17 cellular contexts compared by ENCODE assay signal in genomic region chr16:1200014-1200627, GRCh38. TPM values are rescaled to one million over a fixed set of nuclear protein-coding genes. Genes with fewer than 3 reads are reported as not detected.
DNase-seq lines count a peak whose midpoint lies in the region; ATAC-seq and TF ChIP-seq lines count a peak whose summit lies in the region.
"Had no signal": no experiment of that assay in that cellular context is flagged by ENCODE, and none has a peak within 500 bp of the region (broad histone marks: within the 10 kb centered on the region; RNA-seq: fewer than 3 reads in every experiment).

No MANE protein-coding gene starts in this region.

- CTCF ChIA-PET in Calu3 (lab: Charles Lee), result no interaction called here

- ATAC-seq in upper lobe of left lung (ENCODE audit: low FRiP score in 2 of 2), result no peak

- H3K9me3 Mint-ChIP-seq in Calu3 (ENCODE audit: low read depth, unreplicated experiment), result no peaks in the 10 kb centered on the region
- H3K9me3 Mint-ChIP-seq in H9, result no peaks in the 10 kb centered on the region
- H3K9me3 Mint-ChIP-seq in brain, result no peaks in the 10 kb centered on the region
- H3K9me3 Mint-ChIP-seq in nephron progenitor cell, result no peaks in the 10 kb centered on the region

- H2AFZ ChIP-seq in H9 (ENCODE audit: low read length), result no peak overlapping the region
- H2AFZ ChIP-seq: GM23248 had no signal

- no peak overlapping the region for H4K91ac ChIP-seq in H9 (ENCODE audit: insufficient read length, low read depth, low read length)

- no peak overlapping the region for H3K18ac ChIP-seq in H9 (ENCODE audit: insufficient read length, low read depth, low read length)

- no peak overlapping the region for H3K14ac ChIP-seq in H9 (ENCODE audit: insufficient read depth, low read length)

- H3K79me2 ChIP-seq in H9 (ENCODE audit: insufficient read depth, low read length), result no peaks in the 10 kb centered on the region

- H2BK20ac ChIP-seq in H9 (ENCODE audit: low read depth, low read length, poor library complexity, severe bottlenecking), result no peak overlapping the region

- no peak overlapping the region for H2AK5ac ChIP-seq in H9 (ENCODE audit: insufficient read length, low read length)

- H3K4ac ChIP-seq in H9 (ENCODE audit: low read depth, low read length), result no peak overlapping the region

- TF ChIP-seq CTCF in Calu3 (IDR thresholded peaks at IDR 0.05; ENCODE audit: unreplicated experiment), result no peak
- no peak for TF ChIP-seq CTCF in H9 (conservative IDR thresholded peaks at IDR 0.05)
- TF ChIP-seq CTCF in brain (conservative IDR thresholded peaks at IDR 0.05), result no peak
- no peak for TF ChIP-seq CTCF in nephron progenitor cell (IDR thresholded peaks at IDR 0.05)
- no peak for TF ChIP-seq CTCF in upper lobe of left lung (IDR thresholded peaks at IDR 0.05)
- no peak for TF ChIP-seq CTCF in brain microvascular endothelial cell (IDR thresholded peaks at IDR 0.05; ENCODE audit: low read depth, low read length, missing control alignments)

- no peak overlapping the region for H2BK15ac ChIP-seq in H9 (ENCODE audit: low read depth, low read length)

- in situ Hi-C loops in brain microvascular endothelial cell (cut with HindIII; ENCODE audit: low pct_ligation_motif_present, low sequenced_read_pairs), result no loop called here

- H4K8ac ChIP-seq in H9 (replicated peaks; ENCODE audit: insufficient read length, low read depth, low read length), result no peak overlapping the region

- H3K36me3 ChIP-seq in upper lobe of left lung, result no peaks in the 10 kb centered on the region
- H3K36me3 ChIP-seq in brain microvascular endothelial cell (replicated peaks), result peaks cover 3% of the 10 kb centered on the region

- H4K20me1 ChIP-seq in H9 (ENCODE audit: control insufficient read depth, insufficient read depth, insufficient read length), result no peaks in the 10 kb centered on the region

- H3T11ph ChIP-seq in H9 (ENCODE audit: low read length), result no peak overlapping the region

- H2BK120ac ChIP-seq in H9 (ENCODE audit: low read depth, low read length, poor library complexity, severe bottlenecking), result no peak overlapping the region

- no peak overlapping the region for H3K4me2 ChIP-seq in H9 (ENCODE audit: insufficient read depth, insufficient read length, low read length)
- H3K4me2 ChIP-seq: BLaER1 treated with 17β-estradiol and CSF1 and Interleukin-3, amounts not matched to agents 10 nM and 100 nM had no signal

- no peak overlapping the region for H3K9ac ChIP-seq in H9 (ENCODE audit: extremely low read depth, insufficient read length, low read length)
- H3K9ac ChIP-seq: BLaER1 treated with 17β-estradiol and CSF1 and Interleukin-3, amounts not matched to agents 10 nM and 100 nM; GM23248 had no signal

- DNase-seq in Calu3 (no peak), H9 (no peak), nephron progenitor cell (no peak), upper lobe of left lung (no peak), NCI-H2227 treated with DMSO at 0.1 percent for 48 hours (lab: John Stamatoyannopoulos, UW) (no peak), NOMO-1 treated with DMSO at 0.1 percent for 48 hours (lab: John Stamatoyannopoulos, UW; ENCODE audit: unreplicated experiment) (no peak), brain microvascular endothelial cell (no peak)
- DNase-seq: ACHN; CD4-positive, CD25-positive, alpha-beta regulatory T cell; DMS 273 treated with DMSO at 0.1 percent for 48 hours; GM23248; HCEC 1CT; HFFc6 had no signal

- no peak overlapping the region for H3K27ac ChIP-seq in H9 (ENCODE audit: insufficient read length, low read depth, low read length)
- no peak overlapping the region for H3K27ac ChIP-seq in upper lobe of left lung
- no peak overlapping the region for H3K27ac ChIP-seq in brain microvascular endothelial cell
- H3K27ac ChIP-seq: BLaER1 treated with 17β-estradiol and CSF1 and Interleukin-3, amounts not matched to agents 10 nM and 100 nM; GM23248 had no signal

- H3K4me1 ChIP-seq in H9 (ENCODE audit: insufficient read depth, low read length), result no peaks in the 10 kb centered on the region
- H3K4me1 ChIP-seq in upper lobe of left lung, result peaks cover 0 to 4% (median 0%) of the 10 kb centered on the region in 4 donors

- H3K27me3 Mint-ChIP-seq in Calu3 (ENCODE audit: unreplicated experiment) (peaks cover 88% of the 10 kb centered on the region), H9 (ENCODE audit: low read depth) (no peaks in the 10 kb centered on the region), brain (no peaks in the 10 kb centered on the region), nephron progenitor cell (ENCODE audit: low read depth, poor library complexity) (no peaks in the 10 kb centered on the region)
- H3K27me3 Mint-ChIP-seq: CD4-positive, CD25-positive, alpha-beta regulatory T cell had no signal

- H3K23ac ChIP-seq in H9 (ENCODE audit: insufficient read length, low read depth, low read length), result no peak overlapping the region

- no peak overlapping the region for H4K5ac ChIP-seq in H9 (ENCODE audit: insufficient read length, low read depth, low read length)

- H3K56ac ChIP-seq in H9 (ENCODE audit: insufficient read length, low read depth, low read length), result no peak overlapping the region

- no peak overlapping the region for H3K4me3 ChIP-seq in upper lobe of left lung
- no peak overlapping the region for H3K4me3 ChIP-seq in brain microvascular endothelial cell (ENCODE audit: low read depth, low read length)
- H3K4me3 ChIP-seq: BLaER1 treated with 17β-estradiol and CSF1 and Interleukin-3, amounts not matched to agents 10 nM and 100 nM; GM23248 had no signal

- no peak for TF ChIP-seq EP300 in upper lobe of left lung (IDR thresholded peaks at IDR 0.05)

- H3K27ac Mint-ChIP-seq in Calu3 (ENCODE audit: unreplicated experiment) (peak overlapping the region; percentile 3), H9 (peak overlapping the region in 2 of 3 experiments; percentile 73 to 74; a peak in 3 of 7 replicates), brain (peak overlapping the region in 3 of 5 experiments; percentile 13 to 36 (median 15)), nephron progenitor cell (peak overlapping the region; percentile 57)
- H3K27ac Mint-ChIP-seq: HFFc6 had no signal

- H3K4me1 Mint-ChIP-seq in Calu3 (ENCODE audit: low read depth, unreplicated experiment), result no peaks in the 10 kb centered on the region
- H3K4me1 Mint-ChIP-seq in H9, result peaks cover 0 to 6% of the 10 kb centered on the region in 2 experiments; a peak in 1 of 4 replicates
- H3K4me1 Mint-ChIP-seq in brain, result no peaks in the 10 kb centered on the region
- H3K4me1 Mint-ChIP-seq in nephron progenitor cell, result peaks cover 25% of the 10 kb centered on the region

- H3K36me3 Mint-ChIP-seq in Calu3 (ENCODE audit: insufficient read depth, unreplicated experiment) (no peaks in the 10 kb centered on the region), H9 (ENCODE audit: insufficient read depth in 1 of 3, low read depth in 3 of 3) (peaks cover 0 to 17% (median 16%) of the 10 kb centered on the region in 3 experiments; a peak in 6 of 7 replicates), brain (peaks cover 24% of the 10 kb centered on the region), nephron progenitor cell (ENCODE audit: low read depth) (peaks cover 21% of the 10 kb centered on the region)
- H3K36me3 Mint-ChIP-seq: CD4-positive, CD25-positive, alpha-beta regulatory T cell had no signal

- H3K23me2 ChIP-seq in H9 (ENCODE audit: insufficient read length, low read depth, low read length, poor library complexity, severe bottlenecking), result peaks cover 2% of the 10 kb centered on the region

- no TSS peak for BruUV-seq in Calu3 (replicated peaks; lab: Mats Ljungman, UMichigan)

- no peak overlapping the region for H3K4me3 Mint-ChIP-seq in Calu3 (ENCODE audit: low read depth, unreplicated experiment)
- H3K4me3 Mint-ChIP-seq in H9, result no peak overlapping the region
- no peak overlapping the region for H3K4me3 Mint-ChIP-seq in brain
- H3K4me3 Mint-ChIP-seq in nephron progenitor cell, result no peak overlapping the region
- H3K4me3 Mint-ChIP-seq: HFFc6 had no signal

- no peaks in the 10 kb centered on the region for H3K9me3 ChIP-seq in H9 (ENCODE audit: control insufficient read depth, low read depth, low read length)
- H3K9me3 ChIP-seq in upper lobe of left lung, result no peaks in the 10 kb centered on the region
- H3K9me3 ChIP-seq: BLaER1 treated with 17β-estradiol and CSF1 and Interleukin-3, amounts not matched to agents 10 nM and 100 nM had no signal

- H3K79me1 ChIP-seq in H9 (ENCODE audit: insufficient read depth, low read depth, low read length, poor library complexity, severe bottlenecking), result no peaks in the 10 kb centered on the region

- H3K27me3 ChIP-seq in H9 (ENCODE audit: insufficient read depth, low read length) (no peaks in the 10 kb centered on the region), upper lobe of left lung (no peaks in the 10 kb centered on the region), brain microvascular endothelial cell (replicated peaks) (no peaks in the 10 kb centered on the region)
- H3K27me3 ChIP-seq: BLaER1 treated with 17β-estradiol and CSF1 and Interleukin-3, amounts not matched to agents 10 nM and 100 nM had no signal

- no peak for TF ChIP-seq POLR2A in upper lobe of left lung (IDR thresholded peaks at IDR 0.05)

- intact Hi-C loops in Calu3 (cut with micrococcal nuclease; ENCODE audit: unreplicated experiment), result no loop called here

- H2BK5ac ChIP-seq in H9 (ENCODE audit: insufficient read length, low read length), result no peak overlapping the region

- no CpG with 5 or more reads among the region's 38 CpGs for WGBS in H9 (ENCODE audit: extremely low coverage, insufficient read length, low lambda C conversion rate)
- 89 to 93% methylated on average over 24 to 38 of the region's 38 CpGs for WGBS in upper lobe of left lung, 2 donors

- H2BK12ac ChIP-seq in H9 (ENCODE audit: insufficient read length, low read depth, low read length), result no peak overlapping the region

RNA-seq across cellular contexts. Expression of gene TPSG1, which starts 24.9 kb away (rescaled TPM):
- total RNA-seq in Calu3 (2022) (not detected in 2 replicates), H9 (2021) (not detected in 2 replicates), upper lobe of left lung (10 to 100 TPM in 1 of 6 donors, 1 to 10 TPM in 2, under 1 TPM in 1, not detected in 2; 0.61 to 38.8 (median 3.7) TPM)
- not detected for polyA plus RNA-seq in brain (ENCODE audit: insufficient read depth, low read depth, low replicate concordance)
- total RNA-seq: CD4-positive, CD25-positive, alpha-beta regulatory T cell; GM23248 had no signal
- polyA plus RNA-seq: CD4-positive, CD25-positive, alpha-beta regulatory T cell; GM23248 had no signal

RNA-seq across cellular contexts. Expression of gene TPSB2, which starts 29.9 kb away (rescaled TPM):
- total RNA-seq in Calu3 (2022) (not detected in 2 replicates), H9 (2021) (not detected in 2 replicates), upper lobe of left lung (100 to 1,000 TPM in 2 of 6 donors, 10 to 100 TPM in 4; 10.5 to 329 (median 70.7) TPM)
- not detected for polyA plus RNA-seq in brain (ENCODE audit: insufficient read depth, low read depth, low replicate concordance)
- total RNA-seq: A172; CD4-positive, CD25-positive, alpha-beta regulatory T cell; Daoy; GM23248; HFFc6 had no signal
- polyA plus RNA-seq: CD4-positive, CD25-positive, alpha-beta regulatory T cell; GM23248 had no signal

RNA-seq across cellular contexts. Expression of gene TPSAB1, which starts 40.4 kb away (rescaled TPM):
- total RNA-seq in Calu3 (2022), result not detected in 2 replicates
- total RNA-seq in H9 (2021), result not detected in 2 replicates
- not detected for polyA plus RNA-seq in brain (ENCODE audit: insufficient read depth, low read depth, low replicate concordance)
- 100 to 1,000 TPM in 3 of 6 donors, 10 to 100 TPM in 2, 1 to 10 TPM in 1; 6.4 to 207 (median 99.8) TPM for total RNA-seq in upper lobe of left lung
- total RNA-seq: CD4-positive, CD25-positive, alpha-beta regulatory T cell; Daoy; GM23248; HFFc6 had no signal
- polyA plus RNA-seq: CD4-positive, CD25-positive, alpha-beta regulatory T cell; GM23248 had no signal

RNA-seq across cellular contexts. Expression of gene CACNA1H, which starts 47.2 kb away (rescaled TPM):
- 0.05 TPM in 1 of 2 replicates, not detected in the other for total RNA-seq in Calu3 (2022)
- 41.9 and 43.3 TPM in 2 replicates for total RNA-seq in H9 (2021)
- polyA plus RNA-seq in brain (ENCODE audit: insufficient read depth, low read depth, low replicate concordance), result 7.0 TPM
- 10 to 100 TPM in 2 of 6 donors, 1 to 10 TPM in 4; 6.4 to 46.1 (median 9.3) TPM for total RNA-seq in upper lobe of left lung
- polyA plus RNA-seq: GM23248 had no signal

RNA-seq across cellular contexts. Expression of gene TPSD1, which starts 55.7 kb away (rescaled TPM):
- total RNA-seq in Calu3 (2022), result not detected in 2 replicates
- not detected in 2 replicates for total RNA-seq in H9 (2021)
- polyA plus RNA-seq in brain (ENCODE audit: insufficient read depth, low read depth, low replicate concordance), result not detected
- total RNA-seq in upper lobe of left lung, result 10 to 100 TPM in 2 of 6 donors, 1 to 10 TPM in 4; 1.3 to 14.0 (median 6.4) TPM
- total RNA-seq: A172; CD4-positive, CD25-positive, alpha-beta regulatory T cell; Daoy; GM23248; HFFc6 had no signal
- polyA plus RNA-seq: CD4-positive, CD25-positive, alpha-beta regulatory T cell; GM23248 had no signal

Comparison
In these comparisons a context has a peak if more than half of its experiments do, and no peak if none do; other contexts are left out.
1. H3K27ac Mint-ChIP-seq: peak in every context shown above with its lines; median percentile 74 in H9; 57 in nephron progenitor cell; 15 in brain; 3 in Calu3.
2. RNA of gene TPSB2, which starts 29.9 kb away (total RNA-seq): 10.5 to 329 TPM in upper lobe of left lung; not detected in Calu3 and not detected in H9; every median in the first group is over 10 times any median in the second.